1 cellular context compared by ENCODE assay signal in the genomic region with DNA sequence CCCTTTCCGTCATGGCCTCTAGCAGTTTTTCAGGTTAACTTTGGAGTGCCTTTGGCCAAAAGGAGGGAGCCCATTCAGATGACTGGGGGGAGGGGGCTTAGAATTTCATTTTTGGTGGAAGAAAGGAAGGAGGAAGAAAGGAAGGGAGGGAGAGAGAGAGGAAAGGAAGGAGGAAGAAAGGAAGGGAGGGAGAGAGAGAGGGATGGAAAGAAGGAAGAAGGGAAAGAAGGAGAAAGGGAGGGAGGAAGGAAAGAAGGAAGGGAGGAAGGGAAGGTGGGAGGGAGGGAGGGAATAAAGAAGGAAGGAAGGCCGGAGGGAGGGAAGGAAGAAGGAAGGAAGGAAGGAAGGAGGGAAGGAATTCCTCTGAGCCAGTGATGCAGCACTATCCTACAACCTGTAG.
A peak's percentile ranks its signal among the peaks of the same experiment; 100 is the strongest.
TF ChIP-seq lines count a peak whose summit lies in the region.

No MANE protein-coding gene starts in this region.

TF ChIP-seq in HepG2, 621 proteins besides CTCF, POLR2A, EP300 and RAD21:
- no peak for TF ChIP-seq ZNF816 (CRISPR knock-in tag; IDR thresholded peaks at IDR 0.05; ENCODE audit: borderline replicate concordance)
- TF ChIP-seq HNRNPK (IDR thresholded peaks at IDR 0.05; ENCODE audit: low read depth, low read length, poor library complexity, severe bottlenecking) = peak; percentile 79
